Comparison of ENCODE assay signal across 10 cellular contexts in the genomic region with DNA sequence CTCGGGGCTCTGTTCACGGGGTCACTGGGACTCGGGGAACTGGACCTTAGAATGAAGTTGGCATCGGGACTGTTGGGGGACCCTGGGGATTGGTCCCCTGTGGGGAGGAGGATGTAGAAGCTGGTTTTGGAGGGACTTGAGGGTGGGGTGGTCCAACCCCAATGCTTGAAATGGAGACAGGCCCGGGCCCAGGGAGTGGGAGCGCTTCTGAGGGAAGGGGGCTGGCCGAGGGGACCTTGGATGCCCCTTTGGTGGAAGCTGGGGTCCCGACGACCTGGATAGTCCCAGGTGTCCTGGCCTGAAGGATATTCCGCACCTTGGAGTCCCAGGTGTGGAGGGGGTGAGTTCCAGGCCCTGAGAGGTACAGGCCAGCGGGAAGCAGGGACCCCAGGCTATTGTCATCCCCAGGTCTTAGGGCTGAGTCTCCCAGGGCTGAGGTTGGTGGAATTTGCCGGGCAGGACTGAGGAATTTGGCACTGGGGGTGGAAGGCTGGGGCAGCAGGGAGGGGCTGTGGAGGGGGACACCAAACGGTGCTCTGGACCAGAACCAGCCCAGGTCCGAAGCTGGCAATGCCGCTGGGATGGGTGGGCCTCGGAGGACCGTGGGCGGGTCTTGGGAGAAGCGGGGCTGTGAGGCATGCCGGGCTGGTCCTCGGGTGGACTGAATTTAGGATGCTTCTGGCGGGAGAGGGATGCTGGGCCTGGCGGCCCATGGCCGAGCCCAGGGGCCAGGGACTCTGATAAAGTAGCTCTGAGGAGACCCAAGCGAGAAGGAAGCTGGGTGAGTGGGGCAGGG. TPM values are rescaled to one million over a fixed set of nuclear protein-coding genes. Genes with fewer than 3 reads are reported as not detected.
DNase-seq lines count a peak whose midpoint lies in the region; ATAC-seq and TF ChIP-seq lines count a peak whose summit lies in the region.
"Had no signal": no experiment of that assay in that cellular context is flagged by ENCODE, and none has a peak within 500 bp of the region (broad histone marks: within the 10 kb centered on the region; RNA-seq: fewer than 3 reads in every experiment).

No MANE protein-coding gene starts in this region.

- no peaks in the 10 kb centered on the region for H3K27me3 Mint-ChIP-seq in activated CD8-positive, alpha-beta memory T cell treated with anti-CD3 and anti-CD28 coated beads, Interleukin-2, amount 10 ng/mL, durations not matched to agents 7 days and 5 days

- peaks cover 23% of the 10 kb centered on the region for H3K4me1 Mint-ChIP-seq in activated CD8-positive, alpha-beta memory T cell treated with anti-CD3 and anti-CD28 coated beads, Interleukin-2, amount 10 ng/mL, durations not matched to agents 7 days and 5 days

- H3K4me3 Mint-ChIP-seq in activated CD8-positive, alpha-beta memory T cell treated with anti-CD3 and anti-CD28 coated beads, Interleukin-2, amount 10 ng/mL, durations not matched to agents 7 days and 5 days = peak overlapping the region; percentile 72

- H3K9ac ChIP-seq in stomach smooth muscle (ENCODE audit: low read length in 2 of 2) = peak overlapping the region in 1 of 2 donors; percentile 53

- H3K4me3 ChIP-seq in WI38 (ENCODE audit: low read depth, low read length) (peak overlapping the region; percentile 92), gastroesophageal sphincter (peak overlapping the region in 1 of 2 donors; percentile 98), stomach smooth muscle (ENCODE audit: low read length in 2 of 2) (peak overlapping the region; percentile 4 to 54)

- H3K4me1 ChIP-seq in gastroesophageal sphincter (peaks cover 3 to 35% (median 20%) of the 10 kb centered on the region in 3 donors), stomach smooth muscle (ENCODE audit: control insufficient read depth, insufficient read depth, low read length) (peaks cover 30% of the 10 kb centered on the region)

- TF ChIP-seq POLR2A in gastroesophageal sphincter (IDR thresholded peaks at IDR 0.05) = no peak

- no peaks in the 10 kb centered on the region for H3K9me3 Mint-ChIP-seq in activated CD8-positive, alpha-beta memory T cell treated with anti-CD3 and anti-CD28 coated beads, Interleukin-2, amount 10 ng/mL, durations not matched to agents 7 days and 5 days (ENCODE audit: low read depth)

- H3K36me3 ChIP-seq in gastroesophageal sphincter = peaks cover 0 to 39% of the 10 kb centered on the region in 2 donors
- peaks cover 14% of the 10 kb centered on the region in 2 donors for H3K36me3 ChIP-seq in stomach smooth muscle (ENCODE audit: control insufficient read depth in 2 of 2, insufficient read depth in 2 of 2, low read length in 2 of 2)

- no peak for DNase-seq in activated CD8-positive, alpha-beta memory T cell treated with anti-CD3 and anti-CD28 coated beads, Interleukin-2, amount 10 ng/mL, durations not matched to agents 7 days and 5 days
- DNase-seq in activated CD8-positive, alpha-beta memory T cell treated with anti-CD3 and anti-CD28 coated beads, Interleukin-2, amount 50 U/mL, for 48 hours = no peak
- no peak for DNase-seq in stimulated activated CD4-positive, alpha-beta T cell treated with anti-CD3 and anti-CD28 coated beads, Interleukin-2, amount 100 ng/mL, for 24 hours
- DNase-seq: stimulated activated CD4-positive, alpha-beta T cell treated with anti-CD3 and anti-CD28 coated beads, Interleukin-4, amount 100 ng/mL, for 4 hours had no signal

- WGBS in gastroesophageal sphincter (ENCODE audit: low coverage in 1 of 2), 2 donors = 13 to 17% methylated on average over 10 to 15 of the region's 25 CpGs

- H3K27me3 ChIP-seq in gastroesophageal sphincter (no peaks in the 10 kb centered on the region), stomach smooth muscle (ENCODE audit: control insufficient read depth in 1 of 2, insufficient read depth in 2 of 2, low read length in 2 of 2) (no peaks in the 10 kb centered on the region)

- H3K9me3 ChIP-seq in gastroesophageal sphincter (no peaks in the 10 kb centered on the region), stomach smooth muscle (ENCODE audit: control insufficient read depth in 2 of 2, low read length in 2 of 2) (no peaks in the 10 kb centered on the region)

- TF ChIP-seq CTCF in WI38 (IDR thresholded peaks at IDR 0.05; ENCODE audit: low read depth, low read length) (no peak), gastroesophageal sphincter (IDR thresholded peaks at IDR 0.05) (no peak)

- CTCF ChIA-PET in activated CD8-positive, alpha-beta memory T cell treated with anti-CD3 and anti-CD28 coated beads, Interleukin-2, amount 10 ng/mL, durations not matched to agents 7 days and 5 days (lab: Charles Lee) = interaction anchor here (1.2 to 3.1 kb wide), 2 partner anchors 11 to 50 kb away, joined by 3 to 16 read pairs; no protein-coding TSS in a partner anchor

- peak overlapping the region; percentile 70 for H3K27ac Mint-ChIP-seq in activated CD8-positive, alpha-beta memory T cell treated with anti-CD3 and anti-CD28 coated beads, Interleukin-2, amount 10 ng/mL, durations not matched to agents 7 days and 5 days

- peaks cover 5% of the 10 kb centered on the region for H3K36me3 Mint-ChIP-seq in activated CD8-positive, alpha-beta memory T cell treated with anti-CD3 and anti-CD28 coated beads, Interleukin-2, amount 10 ng/mL, durations not matched to agents 7 days and 5 days

- peak overlapping the region in 3 of 4 donors; percentile 3 to 80 (median 43) for H3K27ac ChIP-seq in gastroesophageal sphincter
- H3K27ac ChIP-seq in stomach smooth muscle (ENCODE audit: low read length) = no peak overlapping the region

- ATAC-seq in activated CD8-positive, alpha-beta memory T cell treated with anti-CD3 and anti-CD28 coated beads, Interleukin-2, amount 10 ng/mL, durations not matched to agents 7 days and 5 days = no peak
- ATAC-seq in gastroesophageal sphincter (no peak), HG03196 (IDR thresholded peaks at IDR 0.05; ENCODE audit: unreplicated experiment) (no peak), GM18858 (IDR thresholded peaks at IDR 0.05; ENCODE audit: unreplicated experiment) (no peak)

- TF ChIP-seq EP300 in gastroesophageal sphincter (IDR thresholded peaks at IDR 0.05) = no peak

RNA-seq across cellular contexts. Expression of a gene that starts 1.8 kb away (rescaled TPM):
- total RNA-seq in activated CD8-positive, alpha-beta memory T cell treated with anti-CD3 and anti-CD28 coated beads, Interleukin-2, amount 10 ng/mL, durations not matched to agents 7 days and 5 days = 10 to 100 TPM; 57.8 to 60.2 TPM
- 10 to 100 TPM; 33.3 to 49.5 (median 36.2) TPM for total RNA-seq in gastroesophageal sphincter

RNA-seq across cellular contexts. Expression of a gene that starts 16.3 kb away (rescaled TPM):
- 10 to 100 TPM; 41.0 to 45.8 TPM for total RNA-seq in activated CD8-positive, alpha-beta memory T cell treated with anti-CD3 and anti-CD28 coated beads, Interleukin-2, amount 10 ng/mL, durations not matched to agents 7 days and 5 days
- total RNA-seq in gastroesophageal sphincter = 100 to 1,000 TPM in 1 of 4 donors, 10 to 100 TPM in 3; 62.6 to 130 (median 80.6) TPM

RNA-seq across cellular contexts. Expression of a gene that starts 44.4 kb away (rescaled TPM):
- total RNA-seq in activated CD8-positive, alpha-beta memory T cell treated with anti-CD3 and anti-CD28 coated beads, Interleukin-2, amount 10 ng/mL, durations not matched to agents 7 days and 5 days = not detected
- total RNA-seq in gastroesophageal sphincter = 100 to 1,000 TPM in 1 of 4 donors, 10 to 100 TPM in 3; 66.0 to 145 (median 87.5) TPM
- total RNA-seq: RPMI7951 had no signal

Comparison
In these comparisons a context has a peak if more than half of its experiments do, and no peak if none do; other contexts are left out.
1. RNA of a gene that starts 44.4 kb away (total RNA-seq): 66.0 to 145 TPM in gastroesophageal sphincter; not detected in activated CD8-positive, alpha-beta memory T cell treated with anti-CD3 and anti-CD28 coated beads, Interleukin-2, amount 10 ng/mL, durations not matched to agents 7 days and 5 days; every median in the first group is over 10 times any median in the second.